ENCODE assay signal across 20 cellular contexts in genomic region chr3:185766645-185767323, GRCh38. TPM values are rescaled to one million over a fixed set of nuclear protein-coding genes. Genes with fewer than 3 reads are reported as not detected.
A peak's percentile ranks its signal among the peaks of the same experiment; 100 is the strongest.
DNase-seq lines count a peak whose midpoint lies in the region; ATAC-seq, FAIRE-seq and TF ChIP-seq lines count a peak whose summit lies in the region.
"Had no signal": no experiment of that assay in that cellular context is flagged by ENCODE, and none has a peak within 500 bp of the region (broad histone marks: within the 10 kb centered on the region; RNA-seq: fewer than 3 reads in every experiment).

No MANE protein-coding gene starts in this region.

- H4K20me1 ChIP-seq in PC-3 (ENCODE audit: low read length), result peaks cover 26% of the 10 kb centered on the region

- H3K27me3 ChIP-seq in PC-3 (ENCODE audit: low read length) (no peaks in the 10 kb centered on the region), skeletal muscle satellite cell (ENCODE audit: control insufficient read depth, insufficient read depth, low read length) (no peaks in the 10 kb centered on the region)
- H3K27me3 ChIP-seq: brain microvascular endothelial cell, neutrophil, right atrium auricular region had no signal

- H3K4me1 ChIP-seq in PC-3 (ENCODE audit: insufficient read depth, low read length) (peaks cover 32% of the 10 kb centered on the region), skeletal muscle satellite cell (ENCODE audit: control insufficient read depth, insufficient read depth, low read length) (peaks cover 46% of the 10 kb centered on the region)

- intact Hi-C loops in PC-3 (cut with micrococcal nuclease), result loop anchor here (2.0 kb wide), 1 partner anchor 106 kb away; no protein-coding TSS in a partner anchor

- H3K4me2 ChIP-seq in PC-3 (ENCODE audit: low read length) (peak overlapping the region; percentile 19), skeletal muscle satellite cell (ENCODE audit: low read length) (peak overlapping the region; percentile 4)

- peaks cover 96% of the 10 kb centered on the region for H3K79me2 ChIP-seq in PC-3 (ENCODE audit: low read length)

- CTCF ChIA-PET in PC-3 (lab: Charles Lee), result interaction anchor here (1.0 to 1.5 kb wide), 3 partner anchors 33 to 106 kb away, joined by 3 to 10 read pairs (median 5); no protein-coding TSS in a partner anchor

- ATAC-seq in PC-3, result peak; percentile 37
- ATAC-seq in HG03442 (IDR thresholded peaks at IDR 0.05; ENCODE audit: unreplicated experiment), result no peak
- ATAC-seq in GM19397 (IDR thresholded peaks at IDR 0.05; ENCODE audit: unreplicated experiment), result no peak
- ATAC-seq: stimulated activated naive CD8-positive, alpha-beta T cell treated with anti-CD3 and anti-CD28 coated beads, Interleukin-15, amount 100 ng/mL, for 72 hours had no signal

- H3K4me3 ChIP-seq in PC-3 (ENCODE audit: low read length), result no peak overlapping the region
- no peak overlapping the region for H3K4me3 ChIP-seq in skeletal muscle satellite cell (ENCODE audit: low read length)
- H3K4me3 ChIP-seq: right atrium auricular region had no signal

- H3F3A ChIP-seq in PC-3 (ENCODE audit: low read length, unreplicated experiment), result no peaks in the 10 kb centered on the region

- DNase-seq in NOMO-1 treated with DMSO at 0.1 percent for 48 hours (lab: John Stamatoyannopoulos, UW; ENCODE audit: unreplicated experiment) (peak; percentile 26), NOMO-1 treated with dmso at 0.1 percent for 144 hours (lab: John Stamatoyannopoulos, UW; ENCODE audit: unreplicated experiment) (no peak), PC-3 (peak; percentile 57), dermis blood vessel endothelial cell (peak; percentile 30), HTR-8/SVneo (ENCODE audit: insufficient read length, low spot score) (no peak)
- DNase-seq: activated CD4-positive, alpha-beta T cell treated with anti-CD3 and anti-CD28 coated beads, Interleukin-2, amount 50 U/mL, for 48 hours; activated T-cell treated with anti-CD3 and anti-CD28 coated beads, Interleukin-2, amount 50 U/mL, for 24 hours; brain microvascular endothelial cell; NCI-H1048; NCI-H2081 treated with DMSO at 0.1 percent for 48 hours; NCI-H524 treated with DMSO at 0.1 percent for 48 hours; stimulated activated naive CD8-positive, alpha-beta T cell treated with anti-CD3 and anti-CD28 coated beads, Interleukin-15, amount 100 ng/mL, for 72 hours had no signal

- no TSS peak for BruUV-seq in PC-3 (replicated peaks; lab: Mats Ljungman, UMichigan)

- H3K27ac ChIP-seq in PC-3 (ENCODE audit: low read length), result no peak overlapping the region
- H3K27ac ChIP-seq: brain microvascular endothelial cell, C4-2B, neutrophil, right atrium auricular region had no signal

- POLR2A ChIA-PET in PC-3 (lab: Charles Lee; ENCODE audit: unreplicated experiment), result no interaction called here

- no peak overlapping the region for H3K9ac ChIP-seq in PC-3 (ENCODE audit: low read length)
- H3K9ac ChIP-seq in skeletal muscle satellite cell (ENCODE audit: low read depth, low read length), result no peak overlapping the region

- H3K9me3 ChIP-seq in PC-3 (ENCODE audit: low read length) (no peaks in the 10 kb centered on the region), skeletal muscle satellite cell (replicated peaks; ENCODE audit: low read length) (no peaks in the 10 kb centered on the region)
- H3K9me3 ChIP-seq: neutrophil, right atrium auricular region had no signal

- no peaks in the 10 kb centered on the region; the same call in 1 of the 2 replicates for H3K36me3 ChIP-seq in PC-3 (ENCODE audit: low read depth, low read length)
- H3K36me3 ChIP-seq in skeletal muscle satellite cell (ENCODE audit: insufficient read depth, low read length), result no peaks in the 10 kb centered on the region
- H3K36me3 ChIP-seq: brain microvascular endothelial cell, neutrophil, right atrium auricular region had no signal

- H2AFZ ChIP-seq in PC-3 (ENCODE audit: low read length), result no peak overlapping the region

- no peaks in the 10 kb centered on the region for H3K9me2 ChIP-seq in PC-3 (replicated peaks; ENCODE audit: low read length)

- FAIRE-seq in HTR-8/SVneo (lab: Jason Lieb, UNC), result no peak
- FAIRE-seq: A204.1, RCC 7860 had no signal

- TF ChIP-seq CTCF in PC-3 (conservative IDR thresholded peaks at IDR 0.05; ENCODE audit: low read depth, low read length), result no peak

RNA-seq across cellular contexts. Expression of gene IGF2BP2, which starts 58.1 kb away (rescaled TPM):
- total RNA-seq in PC-3 (2014; rRNA removed), result 81.2 and 105 TPM in 2 replicates
- total RNA-seq in dermis blood vessel endothelial cell, result 30.0 and 61.2 TPM in 2 replicates
- 85.2 and 95.6 TPM in 2 replicates for total RNA-seq in skeletal muscle satellite cell (2012; rRNA removed)

Comparison
In these comparisons a context has a peak if more than half of its experiments do, and no peak if none do; other contexts are left out.
1. DNase-seq: peak in NOMO-1 treated with DMSO at 0.1 percent for 48 hours (single experiment), PC-3 (single experiment) and dermis blood vessel endothelial cell (single experiment); none in NOMO-1 treated with dmso at 0.1 percent for 144 hours (single experiment) and HTR-8/SVneo (single experiment).